17 cellular contexts compared by ENCODE assay signal in the genomic region with DNA sequence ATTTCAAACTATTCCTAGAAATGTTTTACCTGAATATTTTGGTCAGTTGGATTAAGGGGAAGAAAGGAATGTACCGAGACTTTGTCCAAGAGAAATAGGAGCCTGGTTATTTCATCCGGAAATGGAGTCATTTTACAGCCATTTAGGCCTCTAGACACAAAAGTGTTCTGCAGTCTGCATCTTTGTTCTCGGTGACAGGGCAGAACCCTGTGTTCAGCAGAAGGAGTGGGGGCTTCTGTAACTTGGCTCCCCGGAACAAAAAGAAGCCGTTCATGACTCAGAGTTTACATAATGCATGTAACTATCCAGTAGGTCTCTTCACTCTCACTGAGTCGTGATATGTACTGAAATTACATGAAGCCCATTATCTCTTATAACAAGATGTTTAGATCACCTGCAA. TPM values are rescaled to one million over a fixed set of nuclear protein-coding genes. Genes with fewer than 3 reads are reported as not detected.
DNase-seq lines count a peak whose midpoint lies in the region; ATAC-seq and TF ChIP-seq lines count a peak whose summit lies in the region.
"Had no signal": no experiment of that assay in that cellular context is flagged by ENCODE, and none has a peak within 500 bp of the region (broad histone marks: within the 10 kb centered on the region; RNA-seq: fewer than 3 reads in every experiment).

No MANE protein-coding gene starts in this region.

- H3K27me3 ChIP-seq in breast epithelium (no peaks in the 10 kb centered on the region), kidney epithelial cell (ENCODE audit: control insufficient read depth, insufficient read depth, low read length) (no peaks in the 10 kb centered on the region), aorta (ENCODE audit: control insufficient read depth in 1 of 2, insufficient read depth in 2 of 2, low read length in 1 of 2) (no peaks in the 10 kb centered on the region)
- H3K27me3 ChIP-seq: thyroid gland had no signal

- H3K27me3 Mint-ChIP-seq in MCF 10A (ENCODE audit: insufficient read depth, unreplicated experiment) (no peaks in the 10 kb centered on the region), brain (peaks cover 3% of the 10 kb centered on the region)
- H3K27me3 Mint-ChIP-seq in activated CD4-positive, alpha-beta memory T cell treated with anti-CD3 and anti-CD28 coated beads for 36 hours: no peaks in the 10 kb centered on the region
- H3K27me3 Mint-ChIP-seq: central memory CD8-positive, alpha-beta T cell had no signal

- H3K4me3 Mint-ChIP-seq in MCF 10A (ENCODE audit: unreplicated experiment) (no peak overlapping the region), brain (no peak overlapping the region)
- H3K4me3 Mint-ChIP-seq in activated CD4-positive, alpha-beta memory T cell treated with anti-CD3 and anti-CD28 coated beads for 36 hours: no peak overlapping the region
- H3K4me3 Mint-ChIP-seq: central memory CD8-positive, alpha-beta T cell; memory B cell had no signal

- 3 to 5% methylated on average over 6 of the region's 6 CpGs for WGBS in aorta, 2 donors

- peak; percentile 54 for ATAC-seq in aorta (ENCODE audit: low FRiP score)
- ATAC-seq in HG03354 (IDR thresholded peaks at IDR 0.05; ENCODE audit: poor library complexity, severe bottlenecking, unreplicated experiment): no peak
- ATAC-seq: psoas muscle had no signal

- DNase-seq in MCF 10A (ENCODE audit: unreplicated experiment): peak; percentile 58
- no peak for DNase-seq in breast epithelium (ENCODE audit: low spot score in 2 of 2)
- peak; percentile 47 for DNase-seq in kidney epithelial cell (ENCODE audit: low read depth)
- no peak for DNase-seq in aorta
- DNase-seq in NK-92 treated with Interleukin-12 subunit alpha and Interleukin-12 subunit beta, amount 100 ng/mL, for 24 hours (lab: John Stamatoyannopoulos, UW): no peak
- no peak for DNase-seq in activated CD4-positive, alpha-beta memory T cell treated with anti-CD3 and anti-CD28 coated beads for 36 hours
- DNase-seq: activated gamma-delta T cell treated with Interleukin-2 at 50 U/mL for 16 hours; NCI-H146; NCI-H748 treated with DMSO at 0.1 percent for 48 hours; psoas muscle; stimulated activated CD4-positive, alpha-beta T cell treated with anti-CD3 and anti-CD28 coated beads, Interleukin-1b, Interleukin-23, amount 100 ng/mL, for 48 hours; thyroid gland had no signal

- H3K9me3 ChIP-seq in breast epithelium (no peaks in the 10 kb centered on the region), aorta (ENCODE audit: control insufficient read depth, low read length) (no peaks in the 10 kb centered on the region)
- H3K9me3 ChIP-seq: psoas muscle, thyroid gland had no signal

- BruUV-seq in MCF 10A (replicated peaks; lab: Mats Ljungman, UMichigan): no TSS peak

- H3K36me3 ChIP-seq in breast epithelium (no peaks in the 10 kb centered on the region), kidney epithelial cell (ENCODE audit: control insufficient read depth, insufficient read depth, low read length) (no peaks in the 10 kb centered on the region), aorta (ENCODE audit: control insufficient read depth in 1 of 2, insufficient read depth in 2 of 2, low read length in 1 of 2) (no peaks in the 10 kb centered on the region)
- H3K36me3 ChIP-seq: thyroid gland had no signal

- H3K4me1 ChIP-seq in breast epithelium (no peaks in the 10 kb centered on the region), aorta (ENCODE audit: control insufficient read depth in 1 of 2, insufficient read depth in 2 of 2, low read length in 2 of 2) (no peaks in the 10 kb centered on the region)
- H3K4me1 ChIP-seq: psoas muscle, thyroid gland had no signal

- TF ChIP-seq CTCF in MCF 10A (IDR thresholded peaks at IDR 0.05; ENCODE audit: unreplicated experiment) (no peak), breast epithelium (IDR thresholded peaks at IDR 0.05) (no peak), brain (conservative IDR thresholded peaks at IDR 0.05) (no peak), kidney epithelial cell (IDR thresholded peaks at IDR 0.05; ENCODE audit: insufficient read depth, low read length, poor library complexity, severe bottlenecking) (no peak)

- intact Hi-C loops in MCF 10A (cut with micrococcal nuclease): no loop called here
- intact Hi-C loops in breast epithelium (cut with DNase I; ENCODE audit: low total_unique reads): no loop called here
- intact Hi-C loops in aorta (cut with DNase I): no loop called here
- intact Hi-C loops in activated CD4-positive, alpha-beta memory T cell treated with anti-CD3 and anti-CD28 coated beads for 36 hours (cut with micrococcal nuclease): no loop called here

- no peak for TF ChIP-seq POLR2A in breast epithelium (IDR thresholded peaks at IDR 0.05)

- H3K27ac Mint-ChIP-seq in MCF 10A (ENCODE audit: low read depth, unreplicated experiment): peak overlapping the region; percentile 31
- peak overlapping the region in 3 of 5 experiments; percentile 35 to 54 (median 44) for H3K27ac Mint-ChIP-seq in brain
- no peak overlapping the region for H3K27ac Mint-ChIP-seq in activated CD4-positive, alpha-beta memory T cell treated with anti-CD3 and anti-CD28 coated beads for 36 hours
- H3K27ac Mint-ChIP-seq: memory B cell had no signal

- H3K27ac ChIP-seq in breast epithelium: no peak overlapping the region
- peak overlapping the region in 1 of 2 donors; percentile 8 for H3K27ac ChIP-seq in aorta (ENCODE audit: low read depth in 1 of 2, low read length in 2 of 2)
- H3K27ac ChIP-seq: psoas muscle, SK-N-MC, thyroid gland had no signal

- POLR2A ChIA-PET in MCF 10A (lab: Yijun Ruan, JAX): no interaction called here
- POLR2A ChIA-PET in activated CD4-positive, alpha-beta memory T cell treated with anti-CD3 and anti-CD28 coated beads for 36 hours (lab: Charles Lee): no interaction called here

- H3K36me3 Mint-ChIP-seq in MCF 10A (ENCODE audit: insufficient read depth, unreplicated experiment): no peaks in the 10 kb centered on the region
- H3K36me3 Mint-ChIP-seq in brain: no peaks in the 10 kb centered on the region
- H3K36me3 Mint-ChIP-seq in activated CD4-positive, alpha-beta memory T cell treated with anti-CD3 and anti-CD28 coated beads for 36 hours: no peaks in the 10 kb centered on the region
- H3K36me3 Mint-ChIP-seq: memory B cell had no signal

- no peaks in the 10 kb centered on the region for H3K9me3 Mint-ChIP-seq in MCF 10A (ENCODE audit: unreplicated experiment)
- no peaks in the 10 kb centered on the region for H3K9me3 Mint-ChIP-seq in brain
- no peaks in the 10 kb centered on the region for H3K9me3 Mint-ChIP-seq in activated CD4-positive, alpha-beta memory T cell treated with anti-CD3 and anti-CD28 coated beads for 36 hours
- H3K9me3 Mint-ChIP-seq: central memory CD8-positive, alpha-beta T cell; memory B cell had no signal

- peaks cover 24% of the 10 kb centered on the region for H3K4me1 Mint-ChIP-seq in MCF 10A (ENCODE audit: insufficient read depth, unreplicated experiment)
- H3K4me1 Mint-ChIP-seq in brain: peaks cover 15% of the 10 kb centered on the region
- H3K4me1 Mint-ChIP-seq in activated CD4-positive, alpha-beta memory T cell treated with anti-CD3 and anti-CD28 coated beads for 36 hours (ENCODE audit: low read depth): no peaks in the 10 kb centered on the region
- H3K4me1 Mint-ChIP-seq: central memory CD8-positive, alpha-beta T cell; memory B cell had no signal

- H3K4me3 ChIP-seq in breast epithelium (no peak overlapping the region), kidney epithelial cell (ENCODE audit: low read depth, low read length) (no peak overlapping the region), aorta (ENCODE audit: low read length in 2 of 2) (no peak overlapping the region)
- H3K4me3 ChIP-seq: psoas muscle, SK-N-MC, thyroid gland had no signal

- CTCF ChIA-PET in MCF 10A (lab: Yijun Ruan, JAX): no interaction called here
- CTCF ChIA-PET in activated CD4-positive, alpha-beta memory T cell treated with anti-CD3 and anti-CD28 coated beads for 36 hours (lab: Charles Lee): no interaction called here

RNA-seq across cellular contexts. Expression of a gene that starts 21.6 kb away (rescaled TPM):
- total RNA-seq in MCF 10A (2022): 61.4 and 63.0 TPM in 2 replicates
- 10 to 100 TPM; 45.3 to 85.8 (median 57.7) TPM for total RNA-seq in breast epithelium
- polyA plus RNA-seq in brain (ENCODE audit: insufficient read depth, low read depth, low replicate concordance): 9.0 TPM
- 63.6 and 68.7 TPM in 2 replicates for total RNA-seq in kidney epithelial cell
- 10 to 100 TPM; 68.5 to 70.2 TPM for total RNA-seq in aorta
- 10 to 100 TPM; 14.9 to 26.2 TPM for polyA plus RNA-seq in aorta
- 10 to 100 TPM; 21.1 to 21.6 TPM for total RNA-seq in activated CD4-positive, alpha-beta memory T cell treated with anti-CD3 and anti-CD28 coated beads for 36 hours

Comparison
In these comparisons a context has a peak if more than half of its experiments do, and no peak if none do; other contexts are left out.
1. DNase-seq: peak in MCF 10A (single experiment) and kidney epithelial cell (single experiment); none in breast epithelium (0 of 2), aorta (0 of 2), NK-92 treated with Interleukin-12 subunit alpha and Interleukin-12 subunit beta, amount 100 ng/mL, for 24 hours (single experiment) and activated CD4-positive, alpha-beta memory T cell treated with anti-CD3 and anti-CD28 coated beads for 36 hours (single experiment).